Comparison of ENCODE assay signal across 18 cellular contexts in genomic region chr20:10398834-10399369, GRCh38.
"Had no signal": no experiment of that assay in that cellular context is flagged by ENCODE, and none has a peak within 500 bp of the region (broad histone marks: within the 10 kb centered on the region; RNA-seq: fewer than 3 reads in every experiment).

No MANE protein-coding gene starts in this region.

- DNase-seq: Kasumi-1, MM.1S, NCI-H1092 treated with DMSO at 0.1 percent for 48 hours, NCI-H1436, NCI-H187, NCI-H2029 treated with DMSO at 0.1 percent for 48 hours, NCI-H2171 treated with DMSO at 0.1 percent for 48 hours, NCI-H345, NCI-H446 treated with DMSO at 0.1 percent for 48 hours, NCI-H510A treated with DMSO at 0.1 percent for 48 hours, NCI-H526, Right ventricle myocardium superior, RPMI8226, SIG-M5 had no signal

- H3K9me3 Mint-ChIP-seq: IgD-negative memory B cell had no signal

- H3K4me3 ChIP-seq: K562, SJSA1, SK-N-MC had no signal

- ATAC-seq: K562 had no signal

- H3K27me3 ChIP-seq: SJSA1 had no signal

- H3K36me3 ChIP-seq: SJSA1 had no signal

- H3K4me3 Mint-ChIP-seq: IgD-negative memory B cell had no signal

- H3K27me3 Mint-ChIP-seq: IgD-negative memory B cell had no signal

- H3K27ac Mint-ChIP-seq: IgD-negative memory B cell had no signal
